1 cellular context compared by ENCODE assay signal in genomic region chr11:63919267-63920125, GRCh38.
TF ChIP-seq lines count a peak whose summit lies in the region.

No MANE protein-coding gene starts in this region.

TF ChIP-seq in WTC11, 78 proteins besides CTCF, POLR2A, EP300 and RAD21 (continued from another document):
- no peak for TF ChIP-seq ZNF532 (CRISPR knock-in tag; IDR thresholded peaks at IDR 0.05; ENCODE audit: borderline replicate concordance)
- TF ChIP-seq NFE2L1 (CRISPR knock-in tag; IDR thresholded peaks at IDR 0.05), result no peak
- TF ChIP-seq ZNF425 (CRISPR knock-in tag; conservative IDR thresholded peaks at IDR 0.05), result no peak
- 0 out of 2 replicates have a peak, but pooled peaks have one; percentile 43 for TF ChIP-seq TCF7 (CRISPR knock-in tag; IDR thresholded peaks at IDR 0.05; ENCODE audit: low read depth)
- TF ChIP-seq CBFB (CRISPR knock-in tag; IDR thresholded peaks at IDR 0.05; ENCODE audit: low read depth), result peak; percentile 96
- peak; percentile 80; the same call in 1 of the 2 replicates for TF ChIP-seq TEAD1 (CRISPR knock-in tag; IDR thresholded peaks at IDR 0.05)
- no peak for TF ChIP-seq ZNF138 (CRISPR knock-in tag; conservative IDR thresholded peaks at IDR 0.05)
- TF ChIP-seq MYBL2 (CRISPR knock-in tag; IDR thresholded peaks at IDR 0.05), result 0 out of 2 replicates have a peak, but pooled peaks have one; percentile 43
- 0 out of 2 replicates have a peak, but pooled peaks have one; percentile 60 for TF ChIP-seq ESRRA (CRISPR knock-in tag; IDR thresholded peaks at IDR 0.05; ENCODE audit: borderline replicate concordance)
- no peak for TF ChIP-seq ZNF512 (CRISPR knock-in tag; IDR thresholded peaks at IDR 0.05; ENCODE audit: borderline replicate concordance)
- TF ChIP-seq NR3C1 (CRISPR knock-in tag; conservative IDR thresholded peaks at IDR 0.05; ENCODE audit: low read depth), result 0 out of 2 replicates have a peak, but pooled peaks have one; percentile 42
- peak; percentile 97 for TF ChIP-seq MAX (CRISPR knock-in tag; IDR thresholded peaks at IDR 0.05)
- TF ChIP-seq PRDM15 (CRISPR knock-in tag; IDR thresholded peaks at IDR 0.05), result peak; percentile 77
- peak; percentile 89 for TF ChIP-seq ZNF281 (CRISPR knock-in tag; IDR thresholded peaks at IDR 0.05)
- peak; percentile 66; the same call in 1 of the 2 replicates for TF ChIP-seq FOXK1 (CRISPR knock-in tag; IDR thresholded peaks at IDR 0.05)
- TF ChIP-seq TP53 (CRISPR knock-in tag; IDR thresholded peaks at IDR 0.05), result peak; percentile 52; the same call in 1 of the 2 replicates
- peak; percentile 66; the same call in 1 of the 2 replicates for TF ChIP-seq GABPB1 (CRISPR knock-in tag; IDR thresholded peaks at IDR 0.05)
- no peak for TF ChIP-seq HMGA2 (CRISPR knock-in tag; IDR thresholded peaks at IDR 0.05)
- TF ChIP-seq ZBTB21 (CRISPR knock-in tag; IDR thresholded peaks at IDR 0.05; ENCODE audit: borderline replicate concordance), result peak; percentile 69; the same call in 1 of the 2 replicates
- peak; percentile 48; the same call in 1 of the 2 replicates for TF ChIP-seq E2F1 (CRISPR knock-in tag; IDR thresholded peaks at IDR 0.05)
- TF ChIP-seq USF1 (CRISPR knock-in tag; IDR thresholded peaks at IDR 0.05), result peak; percentile 93
- no peak for TF ChIP-seq RELA (CRISPR knock-in tag; IDR thresholded peaks at IDR 0.05; ENCODE audit: borderline replicate concordance)
- peak; percentile 52; the same call in 1 of the 2 replicates for TF ChIP-seq ETV6 (CRISPR knock-in tag; IDR thresholded peaks at IDR 0.05)
- no peak for TF ChIP-seq ZNF121 (CRISPR knock-in tag; IDR thresholded peaks at IDR 0.05)
- TF ChIP-seq ZBTB43 (CRISPR knock-in tag; IDR thresholded peaks at IDR 0.05), result peak; percentile 85; the same call in 1 of the 2 replicates
